In genomic region chrX:134803551-134804183, GRCh38 we compare ENCODE assay signal across 7 cellular contexts. TPM values are rescaled to one million over a fixed set of nuclear protein-coding genes. Genes with fewer than 3 reads are reported as not detected.
A peak's percentile ranks its signal among the peaks of the same experiment; 100 is the strongest.
DNase-seq lines count a peak whose midpoint lies in the region; ATAC-seq and TF ChIP-seq lines count a peak whose summit lies in the region.

No MANE protein-coding gene starts in this region.

- TF ChIP-seq CTCF in BE2C (IDR thresholded peaks at IDR 0.05; ENCODE audit: low read depth, low read length) = no peak

- H3K27me3 ChIP-seq in BE2C = no peaks in the 10 kb centered on the region

- H3K36me3 ChIP-seq in BE2C = no peaks in the 10 kb centered on the region

- no peaks in the 10 kb centered on the region for H3K36me3 Mint-ChIP-seq in immature natural killer cell

- H3K4me1 ChIP-seq in BE2C = no peaks in the 10 kb centered on the region; the same call in 1 of the 2 replicates

- peaks cover 9 to 14% of the 10 kb centered on the region in 2 donors for H3K4me1 Mint-ChIP-seq in immature natural killer cell

- peak; percentile 77 for DNase-seq in OCI-M1 (lab: John Stamatoyannopoulos, UW)
- peak; percentile 3 to 19 (median 5) for DNase-seq in immature natural killer cell
- DNase-seq in BE2C = no peak
- DNase-seq in NCI-H2107 treated with DMSO at 0.1 percent for 48 hours (lab: John Stamatoyannopoulos, UW; ENCODE audit: unreplicated experiment) = no peak

- H3K9me3 ChIP-seq in BE2C = no peaks in the 10 kb centered on the region

- ATAC-seq in GM18868 (IDR thresholded peaks at IDR 0.05; ENCODE audit: unreplicated experiment) (peak; percentile 29), HG02588 (IDR thresholded peaks at IDR 0.05; ENCODE audit: unreplicated experiment) (peak; percentile 40), GM21529 (IDR thresholded peaks at IDR 0.05; ENCODE audit: unreplicated experiment) (no peak)

- H3K27ac Mint-ChIP-seq in immature natural killer cell = peak overlapping the region in 2 of 6 donors; percentile 56 to 63

- H3K4me3 Mint-ChIP-seq in immature natural killer cell = no peak overlapping the region

- H3K4me3 ChIP-seq in BE2C (ENCODE audit: low read depth, low read length) = no peak overlapping the region

- peaks cover 0 to 8% (median 6%) of the 10 kb centered on the region in 3 donors for H3K27me3 Mint-ChIP-seq in immature natural killer cell (ENCODE audit: low read depth in 3 of 3)

- H3K9me3 Mint-ChIP-seq in immature natural killer cell = no peaks in the 10 kb centered on the region

RNA-seq across cellular contexts. Expression of gene PABIR2, which starts 6.7 kb away (rescaled TPM):
- polyA plus RNA-seq in immature natural killer cell = 1 to 10 TPM; 4.4 to 6.7 (median 5.0) TPM
- polyA plus RNA-seq in BE2C (2012; ENCODE audit: insufficient read depth, insufficient read length, low read depth) = 8.6 TPM

Comparison
In these comparisons a context has a peak if more than half of its experiments do, and no peak if none do; other contexts are left out.
1. DNase-seq: peak in OCI-M1 (single experiment) and immature natural killer cell (3 of 3); none in BE2C (single experiment) and NCI-H2107 treated with DMSO at 0.1 percent for 48 hours (single experiment).